8 cellular contexts compared by ENCODE assay signal in the genomic region with DNA sequence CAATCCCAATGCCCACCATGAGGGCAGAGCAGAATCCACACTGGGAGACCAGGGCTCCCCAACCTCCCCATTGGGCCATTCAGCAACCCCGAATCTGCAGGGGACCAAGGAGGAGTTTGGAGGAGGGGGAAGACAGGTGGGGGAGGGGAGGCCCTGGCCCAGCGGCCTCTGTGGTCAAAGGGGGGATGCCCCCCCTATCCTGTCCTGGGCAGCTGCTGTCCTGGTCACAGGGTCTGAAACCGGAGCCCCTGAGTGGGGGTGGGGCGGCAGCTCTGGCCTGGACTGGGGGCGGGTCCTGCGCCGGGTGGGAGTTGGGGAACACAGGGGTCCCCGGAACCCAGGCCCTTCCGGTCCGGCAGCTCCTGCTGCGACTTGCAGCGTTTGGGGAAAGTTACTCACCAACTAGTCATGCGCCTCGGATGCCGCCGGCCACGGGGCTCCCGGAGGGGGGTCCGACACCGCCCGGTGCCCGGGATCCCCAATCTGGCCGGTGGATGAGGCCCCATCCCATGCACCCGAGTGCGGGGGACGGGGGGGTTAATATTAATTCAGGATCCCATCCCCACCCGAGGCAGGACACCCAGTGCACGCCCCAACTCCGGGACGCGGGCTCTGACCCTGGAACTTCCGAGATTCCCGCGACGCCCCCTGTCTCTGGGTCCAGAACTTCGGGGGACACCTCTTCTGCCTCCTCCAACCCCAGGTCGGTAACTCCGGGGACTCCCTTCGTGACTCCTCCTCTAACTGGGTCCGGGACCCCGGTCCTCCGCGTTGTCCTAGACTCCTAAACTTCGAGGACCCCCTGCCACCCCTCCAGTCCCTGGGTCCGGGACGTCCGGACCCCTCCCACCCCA. TPM values are rescaled to one million over a fixed set of nuclear protein-coding genes. Genes with fewer than 3 reads are reported as not detected.
DNase-seq lines count a peak whose midpoint lies in the region; ATAC-seq and TF ChIP-seq lines count a peak whose summit lies in the region.

No MANE protein-coding gene starts in this region.

- H3K4me1 Mint-ChIP-seq in GM23338 (peaks cover 21% of the 10 kb centered on the region), type B pancreatic cell (ENCODE audit: unreplicated experiment) (no peaks in the 10 kb centered on the region)

- peaks cover 7% of the 10 kb centered on the region; the same call in 1 of the 2 replicates for H3F3A ChIP-seq in GM23338 (replicated peaks; ENCODE audit: low read depth)

- peak overlapping the region; percentile 81 for H3K4me3 ChIP-seq in GM23338
- peak overlapping the region; percentile 91 for H3K4me3 ChIP-seq in SJSA1
- H3K4me3 ChIP-seq in mononuclear cell (ENCODE audit: low read length), result peak overlapping the region; percentile 49

- DNase-seq in GM23338 (ENCODE audit: low spot score) (peak; percentile 87), SJSA1 (ENCODE audit: low read depth in 1 of 2, low spot score in 2 of 2) (peak; percentile 43 to 62), epithelial cell of prostate (ENCODE audit: low read depth, low spot score) (no peak), type B pancreatic cell (ENCODE audit: extremely low spot score, unreplicated experiment) (no peak), DMS114 treated with DMSO at 0.1 percent for 48 hours (lab: John Stamatoyannopoulos, UW; ENCODE audit: unreplicated experiment) (no peak), DMS 273 (lab: John Stamatoyannopoulos, UW; ENCODE audit: unreplicated experiment) (no peak)

- H3K36me3 Mint-ChIP-seq in GM23338 (ENCODE audit: low read depth) (peaks cover 36% of the 10 kb centered on the region), type B pancreatic cell (peaks cover 4% of the 10 kb centered on the region)

- ATAC-seq in GM23338 (peak; percentile 81), HG02840 (IDR thresholded peaks at IDR 0.05; ENCODE audit: low FRiP score, unreplicated experiment) (no peak)

- H3K4me2 ChIP-seq in GM23338, result peak overlapping the region; percentile 89

- H3K4me1 ChIP-seq in GM23338 (ENCODE audit: insufficient read depth) (peaks cover 9% of the 10 kb centered on the region), SJSA1 (replicated peaks) (peaks cover 9% of the 10 kb centered on the region), mononuclear cell (ENCODE audit: insufficient read depth, low read length) (peaks cover 20% of the 10 kb centered on the region)

- H4K20me1 ChIP-seq in GM23338 (replicated peaks; ENCODE audit: insufficient read depth), result no peaks in the 10 kb centered on the region; the same call in 1 of the 2 replicates

- no peaks in the 10 kb centered on the region for H3K9me2 ChIP-seq in GM23338 (ENCODE audit: insufficient read depth)

- H3K27ac ChIP-seq in GM23338 (ENCODE audit: low read depth), result no peak overlapping the region
- peak overlapping the region; percentile 64 for H3K27ac ChIP-seq in SJSA1
- H3K27ac ChIP-seq in epithelial cell of prostate, result peak overlapping the region; percentile 83

- H3K27ac Mint-ChIP-seq in GM23338 (peak overlapping the region; percentile 78), type B pancreatic cell (peak overlapping the region; percentile 34)

- peak overlapping the region; percentile 91 for H3K4me3 Mint-ChIP-seq in GM23338
- peak overlapping the region; percentile 89 for H3K4me3 Mint-ChIP-seq in type B pancreatic cell

- 0 out of 2 replicates have a peak, but pooled peaks cover 3% of the 10 kb centered on the region for H3K79me2 ChIP-seq in GM23338 (replicated peaks; ENCODE audit: insufficient read depth)

- H3K9me3 Mint-ChIP-seq in GM23338 (no peaks in the 10 kb centered on the region), type B pancreatic cell (no peaks in the 10 kb centered on the region)

- no peaks in the 10 kb centered on the region for H3K9me3 ChIP-seq in SJSA1 (replicated peaks)
- H3K9me3 ChIP-seq in mononuclear cell (ENCODE audit: low read depth, low read length), result no peaks in the 10 kb centered on the region

- TF ChIP-seq CTCF in GM23338 (conservative IDR thresholded peaks at IDR 0.05; ENCODE audit: low read depth in 2 of 2), result no peak
- no peak for TF ChIP-seq CTCF in type B pancreatic cell (conservative IDR thresholded peaks at IDR 0.05)

- H2AFZ ChIP-seq in GM23338, result peak overlapping the region; percentile 74; the same call in 1 of the 2 replicates

- H3K36me3 ChIP-seq in GM23338 (ENCODE audit: insufficient read depth) (no peaks in the 10 kb centered on the region), SJSA1 (peaks cover 24% of the 10 kb centered on the region)

- H3K27me3 Mint-ChIP-seq in GM23338 (ENCODE audit: insufficient read depth, low read depth, poor library complexity) (peaks cover 19% of the 10 kb centered on the region), type B pancreatic cell (no peaks in the 10 kb centered on the region)

- peaks cover 5% of the 10 kb centered on the region; the same call in 1 of the 2 replicates for H3K27me3 ChIP-seq in GM23338 (ENCODE audit: insufficient read depth)
- no peaks in the 10 kb centered on the region for H3K27me3 ChIP-seq in SJSA1 (replicated peaks)
- H3K27me3 ChIP-seq in mononuclear cell (ENCODE audit: insufficient read depth, low read length), result no peaks in the 10 kb centered on the region

TF ChIP-seq in GM23338, 12 proteins besides CTCF, POLR2A, EP300 and RAD21 (continues in another document):
- 0 out of 2 replicates have a peak, but pooled peaks have one; percentile 5 for TF ChIP-seq CREB1 (CRISPR knock-in tag; IDR thresholded peaks at IDR 0.05; ENCODE audit: low read depth)

RNA-seq across cellular contexts. Expression of a gene that starts 0.9 kb away (rescaled TPM):
- total RNA-seq in GM23338 (2014; rRNA removed; shearing (Covaris generic)), result 23.5 and 38.4 TPM in 2 replicates
- 16.7 and 18.0 TPM in 2 replicates for polyA plus RNA-seq in GM23338 (2016; fragmentation: Nextera tagmentation; extraction: Ambion mirVana)
- 53.7 and 79.3 TPM in 2 replicates for total RNA-seq in SJSA1 (2014; rRNA removed; shearing (Covaris generic))
- total RNA-seq in mononuclear cell, result 18.9 TPM
- 20.8 and 38.6 TPM in 2 replicates for total RNA-seq in type B pancreatic cell (ENCODE audit: low replicate concordance)

RNA-seq across cellular contexts. Expression of a gene that starts 20.6 kb away (rescaled TPM):
- 49.6 and 75.3 TPM in 2 replicates for total RNA-seq in GM23338 (2014; rRNA removed; shearing (Covaris generic))
- 40.2 and 44.2 TPM in 2 replicates for polyA plus RNA-seq in GM23338 (2016; fragmentation: Nextera tagmentation; extraction: Ambion mirVana)
- total RNA-seq in SJSA1 (2014; rRNA removed; shearing (Covaris generic)), result 105 and 134 TPM in 2 replicates
- total RNA-seq in mononuclear cell (27.5 TPM), type B pancreatic cell (ENCODE audit: low replicate concordance) (58.3 and 58.5 TPM in 2 replicates)

RNA-seq across cellular contexts. Expression of a gene that starts 21.0 kb away (rescaled TPM):
- 235 and 263 TPM in 2 replicates for total RNA-seq in GM23338 (2014; rRNA removed; shearing (Covaris generic))
- 263 and 269 TPM in 2 replicates for polyA plus RNA-seq in GM23338 (2016; fragmentation: Nextera tagmentation; extraction: Ambion mirVana)
- 353 and 598 TPM in 2 replicates for total RNA-seq in SJSA1 (2014; rRNA removed; shearing (Covaris generic))
- total RNA-seq in mononuclear cell (136 TPM), type B pancreatic cell (ENCODE audit: low replicate concordance) (171 and 213 TPM in 2 replicates)

RNA-seq across cellular contexts. Expression of a gene that starts 44.2 kb away (rescaled TPM):
- 11.1 and 11.7 TPM in 2 replicates for total RNA-seq in GM23338 (2014; rRNA removed; shearing (Covaris generic))
- polyA plus RNA-seq in GM23338 (2016; fragmentation: Nextera tagmentation; extraction: Ambion mirVana), result 12.2 and 15.9 TPM in 2 replicates
- total RNA-seq in SJSA1 (2014; rRNA removed; shearing (Covaris generic)), result not detected in 2 replicates
- total RNA-seq in mononuclear cell (not detected), type B pancreatic cell (ENCODE audit: low replicate concordance) (6.4 and 14.8 TPM in 2 replicates)

Comparison
In these comparisons a context has a peak if more than half of its experiments do, and no peak if none do; other contexts are left out.
1. DNase-seq: peak in GM23338 (single experiment) and SJSA1 (2 of 2); none in epithelial cell of prostate (single experiment), type B pancreatic cell (single experiment), DMS114 treated with DMSO at 0.1 percent for 48 hours (single experiment) and DMS 273 (single experiment).
2. Peak in every context shown above with its lines, with median percentiles within 50 percentile points of each other: H3K4me3 ChIP-seq.